20 cellular contexts compared by ENCODE assay signal in genomic region chrX:39484159-39484558, GRCh38.
DNase-seq lines count a peak whose midpoint lies in the region; ATAC-seq, FAIRE-seq and TF ChIP-seq lines count a peak whose summit lies in the region.
"Had no signal": no experiment of that assay in that cellular context is flagged by ENCODE, and none has a peak within 500 bp of the region (broad histone marks: within the 10 kb centered on the region; RNA-seq: fewer than 3 reads in every experiment).

No MANE protein-coding gene starts in this region.

- TF ChIP-seq CTCF in K562 (IDR thresholded peaks at IDR 0.05 in 2 of 3, conservative IDR thresholded peaks at IDR 0.05 in 1 of 3; ENCODE audit: insufficient read depth in 2 of 3, low read depth in 1 of 3, low read length in 3 of 3) (no peak), neural crest cell (conservative IDR thresholded peaks at IDR 0.05) (no peak)

- TF ChIP-seq RAD21 in K562 (CRISPR knock-in tag; conservative IDR thresholded peaks at IDR 0.05 in 1 of 2, IDR thresholded peaks at IDR 0.05 in 1 of 2): no peak

- 0 out of 22 replicates have a peak, but pooled peaks cover 0 to 5% (median 0%) of the 10 kb centered on the region in 11 experiments for H3K27me3 ChIP-seq in BLaER1 treated with 17β-estradiol and CSF1 and Interleukin-3, amounts not matched to agents 10 nM and 100 nM
- no peaks in the 10 kb centered on the region for H3K27me3 ChIP-seq in K562 (ENCODE audit: control insufficient read depth in 2 of 2, insufficient read depth in 2 of 2, low read length in 2 of 2)
- H3K27me3 ChIP-seq: BE2C had no signal

- H3K27ac ChIP-seq in BLaER1 treated with 17β-estradiol and CSF1 and Interleukin-3, amounts not matched to agents 10 nM and 100 nM: 0 out of 22 replicates have a peak overlapping the region, but pooled peaks of 1 of the 11 experiments have one; percentile 26
- H3K27ac ChIP-seq in K562 (ENCODE audit: extremely low read depth, low read depth, low read length): no peak overlapping the region
- H3K27ac ChIP-seq: HL-60 had no signal

- POLR2A ChIA-PET in K562 (lab: Yijun Ruan, JAX): no interaction called here

- no peak for TF ChIP-seq POLR2A in K562 (conservative IDR thresholded peaks at IDR 0.05)

- H3K9me3 Mint-ChIP-seq in neural crest cell: no peaks in the 10 kb centered on the region
- H3K9me3 Mint-ChIP-seq: CD4-positive, alpha-beta memory T cell; GM23338 had no signal

- peak overlapping the region; percentile 45; the same call in 1 of the 2 replicates for H2AFZ ChIP-seq in K562 (ENCODE audit: low read depth, low read length)
- H2AFZ ChIP-seq: GM23338 had no signal

- no peak for ATAC-seq in K562

- peak overlapping the region; percentile 8 for H3K4me3 Mint-ChIP-seq in neural crest cell
- H3K4me3 Mint-ChIP-seq: CD14-positive monocyte; CD4-positive, alpha-beta memory T cell; GM23338 had no signal

- H3K4me1 ChIP-seq in BLaER1 treated with 17β-estradiol and CSF1 and Interleukin-3, amounts not matched to agents 10 nM and 100 nM: peaks cover 28 to 55% (median 46%) of the 10 kb centered on the region in 10 experiments
- H3K4me1 ChIP-seq in K562 (replicated peaks in 1 of 2; ENCODE audit: control insufficient read depth in 2 of 2, insufficient read depth in 2 of 2, low read length in 2 of 2): peaks cover 0 to under 1% of the 10 kb centered on the region in 2 experiments; a peak in 2 of 5 replicates
- H3K4me1 ChIP-seq: BE2C had no signal

- H3K36me3 ChIP-seq in BLaER1 treated with 17β-estradiol and CSF1 and Interleukin-3, amounts not matched to agents 10 nM and 100 nM: no peaks in the 10 kb centered on the region
- H3K36me3 ChIP-seq in K562 (ENCODE audit: control insufficient read depth, insufficient read depth, low read length): no peaks in the 10 kb centered on the region
- H3K36me3 ChIP-seq: BE2C had no signal

- peak overlapping the region in 10 of 11 experiments; percentile 25 to 66 (median 56); a peak in 15 of 22 replicates for H3K4me2 ChIP-seq in BLaER1 treated with 17β-estradiol and CSF1 and Interleukin-3, amounts not matched to agents 10 nM and 100 nM
- no peak overlapping the region for H3K4me2 ChIP-seq in K562 (ENCODE audit: insufficient read depth, low read length)
- H3K4me2 ChIP-seq: GM23338 had no signal

- no peak overlapping the region; a peak in 1 of 22 replicates for H3K9ac ChIP-seq in BLaER1 treated with 17β-estradiol and CSF1 and Interleukin-3, amounts not matched to agents 10 nM and 100 nM
- no peak overlapping the region for H3K9ac ChIP-seq in K562 (ENCODE audit: insufficient read depth in 1 of 2, low read depth in 2 of 2, low read length in 2 of 2)

- in situ Hi-C loops in K562 (cut with MboI): no loop called here

- peaks cover 0 to 12% (median 7%) of the 10 kb centered on the region in 11 experiments; a peak in 13 of 22 replicates for H3K9me3 ChIP-seq in BLaER1 treated with 17β-estradiol and CSF1 and Interleukin-3, amounts not matched to agents 10 nM and 100 nM (replicated peaks in 1 of 11)
- H3K9me3 ChIP-seq in K562 (replicated peaks; ENCODE audit: control insufficient read depth, insufficient read depth, low read depth, low read length): no peaks in the 10 kb centered on the region
- H3K9me3 ChIP-seq: BE2C had no signal

- H3K36me3 Mint-ChIP-seq in neural crest cell (ENCODE audit: low read depth): no peaks in the 10 kb centered on the region
- H3K36me3 Mint-ChIP-seq: CD14-positive monocyte; CD4-positive, alpha-beta memory T cell had no signal

- 15% methylated on average over 7 of the region's 9 CpGs for WGBS in K562 (ENCODE audit: insufficient coverage, low coverage, missing lambda C conversion rate)

- peak; percentile 44 for DNase-seq in NCI-H69 (lab: John Stamatoyannopoulos, UW)
- DNase-seq in K562 (ENCODE audit: extremely low read depth in 1 of 4, low spot score in 3 of 4): no peak
- DNase-seq in neural crest cell (ENCODE audit: low read depth, low spot score): no peak
- DNase-seq in stimulated activated CD8-positive, alpha-beta memory T cell treated with anti-CD3 and anti-CD28 coated beads, Interleukin-4, amount 100 ng/mL, for 48 hours: no peak
- no peak for DNase-seq in cerebellum (ENCODE audit: low spot score)
- DNase-seq in NCI-H187 treated with DMSO at 0.1 percent for 48 hours (lab: John Stamatoyannopoulos, UW): no peak
- no peak for DNase-seq in NOMO-1 treated with DMSO at 0.1 percent for 48 hours (lab: John Stamatoyannopoulos, UW; ENCODE audit: unreplicated experiment)
- DNase-seq: ACHN; BE2C; CD4-positive, alpha-beta memory T cell; DMS153; DMS79; GDM1; HCEC 1CT had no signal

- H3K4me1 Mint-ChIP-seq in neural crest cell: peaks cover 41% of the 10 kb centered on the region
- H3K4me1 Mint-ChIP-seq: CD14-positive monocyte had no signal

- no peak overlapping the region for H3K4me3 ChIP-seq in BLaER1 treated with 17β-estradiol and CSF1 and Interleukin-3, amounts not matched to agents 10 nM and 100 nM
- H3K4me3 ChIP-seq in K562: no peak overlapping the region
- H3K4me3 ChIP-seq: GM23338 had no signal

- H3K9me1 ChIP-seq in K562 (ENCODE audit: control insufficient read depth, insufficient read depth, low read length): no peaks in the 10 kb centered on the region

- peak overlapping the region; percentile 44 for H3K27ac Mint-ChIP-seq in neural crest cell (ENCODE audit: unreplicated experiment)
- H3K27ac Mint-ChIP-seq: CD14-positive monocyte; CD4-positive, alpha-beta memory T cell; GM23338 had no signal

- H3K79me2 ChIP-seq in K562 (ENCODE audit: control insufficient read depth, insufficient read depth, low read length): no peaks in the 10 kb centered on the region

- no peak for TF ChIP-seq EP300 in K562 (IDR thresholded peaks at IDR 0.05; ENCODE audit: low read length)

- CTCF ChIA-PET in K562 (lab: Yijun Ruan, JAX; ENCODE audit: low intra/inter-chr PET ratio): no interaction called here

- intact Hi-C loops in K562 (cut with micrococcal nuclease): no loop called here

- H3K27me3 Mint-ChIP-seq in neural crest cell (ENCODE audit: low read depth): no peaks in the 10 kb centered on the region
- H3K27me3 Mint-ChIP-seq: CD4-positive, alpha-beta memory T cell had no signal

- no TSS peak for BruUV-seq in K562 (replicated peaks; lab: Mats Ljungman, UMichigan)

- FAIRE-seq in K562 (lab: Jason Lieb, UNC): no peak
- FAIRE-seq: A204.1, H54 had no signal

- H4K20me1 ChIP-seq in BLaER1 treated with 17β-estradiol and CSF1 and Interleukin-3, amounts not matched to agents 10 nM and 100 nM: no peaks in the 10 kb centered on the region
- H4K20me1 ChIP-seq in K562 (replicated peaks; ENCODE audit: control insufficient read depth, insufficient read depth, low read length): no peaks in the 10 kb centered on the region

TF ChIP-seq in K562, 482 proteins besides CTCF, POLR2A, EP300 and RAD21:
- TF ChIP-seq ZNF609 (CRISPR knock-in tag; IDR thresholded peaks at IDR 0.05; ENCODE audit: borderline replicate concordance): no peak
- no peak for TF ChIP-seq PTTG1 (tag; IDR thresholded peaks at IDR 0.05; ENCODE audit: low read depth)
